ENCODE assay signal across 3 cellular contexts in the genomic region with DNA sequence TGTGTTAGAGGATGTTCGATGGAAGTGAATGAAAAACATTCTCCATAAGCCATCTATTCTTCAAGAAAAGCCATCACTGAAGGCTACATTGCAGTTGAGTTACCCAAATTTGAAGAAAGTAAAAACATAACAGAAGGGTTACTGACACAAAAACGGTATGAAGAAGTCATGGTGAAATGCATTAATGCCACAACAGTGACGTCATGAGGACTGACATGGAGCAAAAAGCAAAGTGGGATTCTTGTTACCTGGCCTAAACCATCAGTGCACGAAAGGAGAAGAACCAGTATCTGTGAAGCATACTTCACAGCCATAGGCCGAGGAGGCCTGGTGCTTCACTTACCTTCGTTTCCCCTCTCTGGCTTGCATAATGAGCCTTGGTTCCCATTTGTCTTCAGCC.
A peak's percentile ranks its signal among the peaks of the same experiment; 100 is the strongest.
TF ChIP-seq lines count a peak whose summit lies in the region.

No MANE protein-coding gene starts in this region.

TF ChIP-seq in GM12891, 5 proteins besides CTCF, POLR2A, EP300 and RAD21:
- TF ChIP-seq TAF1 (IDR thresholded peaks at IDR 0.05; ENCODE audit: low read depth, low read length) (no peak), SPI1 (IDR thresholded peaks at IDR 0.05; ENCODE audit: low read depth, low read length) (no peak), PAX5 (IDR thresholded peaks at IDR 0.05; ENCODE audit: insufficient read depth, low read length, severe bottlenecking) (no peak), POLR2AphosphoS5 (IDR thresholded peaks at IDR 0.05; ENCODE audit: low read depth, low read length) (no peak), POU2F2 (IDR thresholded peaks at IDR 0.05; ENCODE audit: low read depth, low read length) (no peak)

TF ChIP-seq in IMR-90, 13 proteins besides CTCF, POLR2A, EP300 and RAD21:
- TF ChIP-seq NFE2L2 (IDR thresholded peaks at IDR 0.05; ENCODE audit: low read depth, low read length) (no peak), MAZ (IDR thresholded peaks at IDR 0.05; ENCODE audit: borderline replicate concordance, low read depth, low read length) (no peak), CEBPB (IDR thresholded peaks at IDR 0.05; ENCODE audit: low read depth, low read length) (no peak), FOS (IDR thresholded peaks at IDR 0.05; ENCODE audit: low read depth, low read length) (no peak), RCOR1 (IDR thresholded peaks at IDR 0.05; ENCODE audit: insufficient replicate concordance, low read length) (no peak), MXI1 (IDR thresholded peaks at IDR 0.05; ENCODE audit: borderline replicate concordance, low read depth, low read length) (no peak), RFX5 (IDR thresholded peaks at IDR 0.05; ENCODE audit: low read depth, low read length) (no peak)

TF ChIP-seq in K562, 482 proteins besides CTCF, POLR2A, EP300 and RAD21 (continues in another document):
- TF ChIP-seq SRSF7 (optimal IDR thresholded peaks at IDR 0.05; ENCODE audit: low read depth, low read length) (no peak), NFXL1 (CRISPR knock-in tag; IDR thresholded peaks at IDR 0.05) (no peak), ATF7 (IDR thresholded peaks at IDR 0.05) (0 out of 2 replicates have a peak, but pooled peaks have one; percentile 30), TAF9B (IDR thresholded peaks at IDR 0.05; ENCODE audit: partially characterized antibody) (no peak), PYGO2 (tag; IDR thresholded peaks at IDR 0.05) (no peak), HEY1 (CRISPR knock-in tag; IDR thresholded peaks at IDR 0.05; ENCODE audit: borderline replicate concordance) (no peak), KLF16 (IDR thresholded peaks at IDR 0.05) (no peak), ZNF253 (CRISPR knock-in tag; conservative IDR thresholded peaks at IDR 0.05) (no peak), ATF1 (CRISPR knock-in tag; IDR thresholded peaks at IDR 0.05) (no peak), ATF1 (tag; IDR thresholded peaks at IDR 0.05) (peak; percentile 45; the same call in 1 of the 2 replicates), NR4A1 (CRISPR knock-in tag; IDR thresholded peaks at IDR 0.05) (no peak), NR4A1 (tag; IDR thresholded peaks at IDR 0.05) (no peak), ZBTB8A (IDR thresholded peaks at IDR 0.05; ENCODE audit: partially characterized antibody) (no peak), TEAD2 (tag; IDR thresholded peaks at IDR 0.05) (no peak), NCOA2 (IDR thresholded peaks at IDR 0.05; ENCODE audit: partially characterized antibody in 2 of 2) (no peak), ZNF551 (CRISPR knock-in tag; IDR thresholded peaks at IDR 0.05) (no peak)
- TF ChIP-seq, protein P1, sequence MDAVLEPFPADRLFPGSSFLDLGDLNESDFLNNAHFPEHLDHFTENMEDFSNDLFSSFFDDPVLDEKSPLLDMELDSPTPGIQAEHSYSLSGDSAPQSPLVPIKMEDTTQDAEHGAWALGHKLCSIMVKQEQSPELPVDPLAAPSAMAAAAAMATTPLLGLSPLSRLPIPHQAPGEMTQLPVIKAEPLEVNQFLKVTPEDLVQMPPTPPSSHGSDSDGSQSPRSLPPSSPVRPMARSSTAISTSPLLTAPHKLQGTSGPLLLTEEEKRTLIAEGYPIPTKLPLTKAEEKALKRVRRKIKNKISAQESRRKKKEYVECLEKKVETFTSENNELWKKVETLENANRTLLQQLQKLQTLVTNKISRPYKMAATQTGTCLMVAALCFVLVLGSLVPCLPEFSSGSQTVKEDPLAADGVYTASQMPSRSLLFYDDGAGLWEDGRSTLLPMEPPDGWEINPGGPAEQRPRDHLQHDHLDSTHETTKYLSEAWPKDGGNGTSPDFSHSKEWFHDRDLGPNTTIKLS (IDR thresholded peaks at IDR 0.05; ENCODE audit: borderline replicate concordance, low read depth): no peak
- TF ChIP-seq, protein P2, sequence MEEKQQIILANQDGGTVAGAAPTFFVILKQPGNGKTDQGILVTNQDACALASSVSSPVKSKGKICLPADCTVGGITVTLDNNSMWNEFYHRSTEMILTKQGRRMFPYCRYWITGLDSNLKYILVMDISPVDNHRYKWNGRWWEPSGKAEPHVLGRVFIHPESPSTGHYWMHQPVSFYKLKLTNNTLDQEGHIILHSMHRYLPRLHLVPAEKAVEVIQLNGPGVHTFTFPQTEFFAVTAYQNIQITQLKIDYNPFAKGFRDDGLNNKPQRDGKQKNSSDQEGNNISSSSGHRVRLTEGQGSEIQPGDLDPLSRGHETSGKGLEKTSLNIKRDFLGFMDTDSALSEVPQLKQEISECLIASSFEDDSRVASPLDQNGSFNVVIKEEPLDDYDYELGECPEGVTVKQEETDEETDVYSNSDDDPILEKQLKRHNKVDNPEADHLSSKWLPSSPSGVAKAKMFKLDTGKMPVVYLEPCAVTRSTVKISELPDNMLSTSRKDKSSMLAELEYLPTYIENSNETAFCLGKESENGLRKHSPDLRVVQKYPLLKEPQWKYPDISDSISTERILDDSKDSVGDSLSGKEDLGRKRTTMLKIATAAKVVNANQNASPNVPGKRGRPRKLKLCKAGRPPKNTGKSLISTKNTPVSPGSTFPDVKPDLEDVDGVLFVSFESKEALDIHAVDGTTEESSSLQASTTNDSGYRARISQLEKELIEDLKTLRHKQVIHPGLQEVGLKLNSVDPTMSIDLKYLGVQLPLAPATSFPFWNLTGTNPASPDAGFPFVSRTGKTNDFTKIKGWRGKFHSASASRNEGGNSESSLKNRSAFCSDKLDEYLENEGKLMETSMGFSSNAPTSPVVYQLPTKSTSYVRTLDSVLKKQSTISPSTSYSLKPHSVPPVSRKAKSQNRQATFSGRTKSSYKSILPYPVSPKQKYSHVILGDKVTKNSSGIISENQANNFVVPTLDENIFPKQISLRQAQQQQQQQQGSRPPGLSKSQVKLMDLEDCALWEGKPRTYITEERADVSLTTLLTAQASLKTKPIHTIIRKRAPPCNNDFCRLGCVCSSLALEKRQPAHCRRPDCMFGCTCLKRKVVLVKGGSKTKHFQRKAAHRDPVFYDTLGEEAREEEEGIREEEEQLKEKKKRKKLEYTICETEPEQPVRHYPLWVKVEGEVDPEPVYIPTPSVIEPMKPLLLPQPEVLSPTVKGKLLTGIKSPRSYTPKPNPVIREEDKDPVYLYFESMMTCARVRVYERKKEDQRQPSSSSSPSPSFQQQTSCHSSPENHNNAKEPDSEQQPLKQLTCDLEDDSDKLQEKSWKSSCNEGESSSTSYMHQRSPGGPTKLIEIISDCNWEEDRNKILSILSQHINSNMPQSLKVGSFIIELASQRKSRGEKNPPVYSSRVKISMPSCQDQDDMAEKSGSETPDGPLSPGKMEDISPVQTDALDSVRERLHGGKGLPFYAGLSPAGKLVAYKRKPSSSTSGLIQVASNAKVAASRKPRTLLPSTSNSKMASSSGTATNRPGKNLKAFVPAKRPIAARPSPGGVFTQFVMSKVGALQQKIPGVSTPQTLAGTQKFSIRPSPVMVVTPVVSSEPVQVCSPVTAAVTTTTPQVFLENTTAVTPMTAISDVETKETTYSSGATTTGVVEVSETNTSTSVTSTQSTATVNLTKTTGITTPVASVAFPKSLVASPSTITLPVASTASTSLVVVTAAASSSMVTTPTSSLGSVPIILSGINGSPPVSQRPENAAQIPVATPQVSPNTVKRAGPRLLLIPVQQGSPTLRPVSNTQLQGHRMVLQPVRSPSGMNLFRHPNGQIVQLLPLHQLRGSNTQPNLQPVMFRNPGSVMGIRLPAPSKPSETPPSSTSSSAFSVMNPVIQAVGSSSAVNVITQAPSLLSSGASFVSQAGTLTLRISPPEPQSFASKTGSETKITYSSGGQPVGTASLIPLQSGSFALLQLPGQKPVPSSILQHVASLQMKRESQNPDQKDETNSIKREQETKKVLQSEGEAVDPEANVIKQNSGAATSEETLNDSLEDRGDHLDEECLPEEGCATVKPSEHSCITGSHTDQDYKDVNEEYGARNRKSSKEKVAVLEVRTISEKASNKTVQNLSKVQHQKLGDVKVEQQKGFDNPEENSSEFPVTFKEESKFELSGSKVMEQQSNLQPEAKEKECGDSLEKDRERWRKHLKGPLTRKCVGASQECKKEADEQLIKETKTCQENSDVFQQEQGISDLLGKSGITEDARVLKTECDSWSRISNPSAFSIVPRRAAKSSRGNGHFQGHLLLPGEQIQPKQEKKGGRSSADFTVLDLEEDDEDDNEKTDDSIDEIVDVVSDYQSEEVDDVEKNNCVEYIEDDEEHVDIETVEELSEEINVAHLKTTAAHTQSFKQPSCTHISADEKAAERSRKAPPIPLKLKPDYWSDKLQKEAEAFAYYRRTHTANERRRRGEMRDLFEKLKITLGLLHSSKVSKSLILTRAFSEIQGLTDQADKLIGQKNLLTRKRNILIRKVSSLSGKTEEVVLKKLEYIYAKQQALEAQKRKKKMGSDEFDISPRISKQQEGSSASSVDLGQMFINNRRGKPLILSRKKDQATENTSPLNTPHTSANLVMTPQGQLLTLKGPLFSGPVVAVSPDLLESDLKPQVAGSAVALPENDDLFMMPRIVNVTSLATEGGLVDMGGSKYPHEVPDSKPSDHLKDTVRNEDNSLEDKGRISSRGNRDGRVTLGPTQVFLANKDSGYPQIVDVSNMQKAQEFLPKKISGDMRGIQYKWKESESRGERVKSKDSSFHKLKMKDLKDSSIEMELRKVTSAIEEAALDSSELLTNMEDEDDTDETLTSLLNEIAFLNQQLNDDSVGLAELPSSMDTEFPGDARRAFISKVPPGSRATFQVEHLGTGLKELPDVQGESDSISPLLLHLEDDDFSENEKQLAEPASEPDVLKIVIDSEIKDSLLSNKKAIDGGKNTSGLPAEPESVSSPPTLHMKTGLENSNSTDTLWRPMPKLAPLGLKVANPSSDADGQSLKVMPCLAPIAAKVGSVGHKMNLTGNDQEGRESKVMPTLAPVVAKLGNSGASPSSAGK (IDR thresholded peaks at IDR 0.05): no peak
- TF ChIP-seq, protein P3, sequence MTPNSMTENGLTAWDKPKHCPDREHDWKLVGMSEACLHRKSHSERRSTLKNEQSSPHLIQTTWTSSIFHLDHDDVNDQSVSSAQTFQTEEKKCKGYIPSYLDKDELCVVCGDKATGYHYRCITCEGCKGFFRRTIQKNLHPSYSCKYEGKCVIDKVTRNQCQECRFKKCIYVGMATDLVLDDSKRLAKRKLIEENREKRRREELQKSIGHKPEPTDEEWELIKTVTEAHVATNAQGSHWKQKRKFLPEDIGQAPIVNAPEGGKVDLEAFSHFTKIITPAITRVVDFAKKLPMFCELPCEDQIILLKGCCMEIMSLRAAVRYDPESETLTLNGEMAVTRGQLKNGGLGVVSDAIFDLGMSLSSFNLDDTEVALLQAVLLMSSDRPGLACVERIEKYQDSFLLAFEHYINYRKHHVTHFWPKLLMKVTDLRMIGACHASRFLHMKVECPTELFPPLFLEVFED (CRISPR knock-in tag; conservative IDR thresholded peaks at IDR 0.05): no peak
- TF ChIP-seq, protein P4, sequence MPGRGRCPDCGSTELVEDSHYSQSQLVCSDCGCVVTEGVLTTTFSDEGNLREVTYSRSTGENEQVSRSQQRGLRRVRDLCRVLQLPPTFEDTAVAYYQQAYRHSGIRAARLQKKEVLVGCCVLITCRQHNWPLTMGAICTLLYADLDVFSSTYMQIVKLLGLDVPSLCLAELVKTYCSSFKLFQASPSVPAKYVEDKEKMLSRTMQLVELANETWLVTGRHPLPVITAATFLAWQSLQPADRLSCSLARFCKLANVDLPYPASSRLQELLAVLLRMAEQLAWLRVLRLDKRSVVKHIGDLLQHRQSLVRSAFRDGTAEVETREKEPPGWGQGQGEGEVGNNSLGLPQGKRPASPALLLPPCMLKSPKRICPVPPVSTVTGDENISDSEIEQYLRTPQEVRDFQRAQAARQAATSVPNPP (IDR thresholded peaks at IDR 0.05; ENCODE audit: borderline replicate concordance, insufficient read depth, insufficient read length): no peak
- TF ChIP-seq, protein P5, sequence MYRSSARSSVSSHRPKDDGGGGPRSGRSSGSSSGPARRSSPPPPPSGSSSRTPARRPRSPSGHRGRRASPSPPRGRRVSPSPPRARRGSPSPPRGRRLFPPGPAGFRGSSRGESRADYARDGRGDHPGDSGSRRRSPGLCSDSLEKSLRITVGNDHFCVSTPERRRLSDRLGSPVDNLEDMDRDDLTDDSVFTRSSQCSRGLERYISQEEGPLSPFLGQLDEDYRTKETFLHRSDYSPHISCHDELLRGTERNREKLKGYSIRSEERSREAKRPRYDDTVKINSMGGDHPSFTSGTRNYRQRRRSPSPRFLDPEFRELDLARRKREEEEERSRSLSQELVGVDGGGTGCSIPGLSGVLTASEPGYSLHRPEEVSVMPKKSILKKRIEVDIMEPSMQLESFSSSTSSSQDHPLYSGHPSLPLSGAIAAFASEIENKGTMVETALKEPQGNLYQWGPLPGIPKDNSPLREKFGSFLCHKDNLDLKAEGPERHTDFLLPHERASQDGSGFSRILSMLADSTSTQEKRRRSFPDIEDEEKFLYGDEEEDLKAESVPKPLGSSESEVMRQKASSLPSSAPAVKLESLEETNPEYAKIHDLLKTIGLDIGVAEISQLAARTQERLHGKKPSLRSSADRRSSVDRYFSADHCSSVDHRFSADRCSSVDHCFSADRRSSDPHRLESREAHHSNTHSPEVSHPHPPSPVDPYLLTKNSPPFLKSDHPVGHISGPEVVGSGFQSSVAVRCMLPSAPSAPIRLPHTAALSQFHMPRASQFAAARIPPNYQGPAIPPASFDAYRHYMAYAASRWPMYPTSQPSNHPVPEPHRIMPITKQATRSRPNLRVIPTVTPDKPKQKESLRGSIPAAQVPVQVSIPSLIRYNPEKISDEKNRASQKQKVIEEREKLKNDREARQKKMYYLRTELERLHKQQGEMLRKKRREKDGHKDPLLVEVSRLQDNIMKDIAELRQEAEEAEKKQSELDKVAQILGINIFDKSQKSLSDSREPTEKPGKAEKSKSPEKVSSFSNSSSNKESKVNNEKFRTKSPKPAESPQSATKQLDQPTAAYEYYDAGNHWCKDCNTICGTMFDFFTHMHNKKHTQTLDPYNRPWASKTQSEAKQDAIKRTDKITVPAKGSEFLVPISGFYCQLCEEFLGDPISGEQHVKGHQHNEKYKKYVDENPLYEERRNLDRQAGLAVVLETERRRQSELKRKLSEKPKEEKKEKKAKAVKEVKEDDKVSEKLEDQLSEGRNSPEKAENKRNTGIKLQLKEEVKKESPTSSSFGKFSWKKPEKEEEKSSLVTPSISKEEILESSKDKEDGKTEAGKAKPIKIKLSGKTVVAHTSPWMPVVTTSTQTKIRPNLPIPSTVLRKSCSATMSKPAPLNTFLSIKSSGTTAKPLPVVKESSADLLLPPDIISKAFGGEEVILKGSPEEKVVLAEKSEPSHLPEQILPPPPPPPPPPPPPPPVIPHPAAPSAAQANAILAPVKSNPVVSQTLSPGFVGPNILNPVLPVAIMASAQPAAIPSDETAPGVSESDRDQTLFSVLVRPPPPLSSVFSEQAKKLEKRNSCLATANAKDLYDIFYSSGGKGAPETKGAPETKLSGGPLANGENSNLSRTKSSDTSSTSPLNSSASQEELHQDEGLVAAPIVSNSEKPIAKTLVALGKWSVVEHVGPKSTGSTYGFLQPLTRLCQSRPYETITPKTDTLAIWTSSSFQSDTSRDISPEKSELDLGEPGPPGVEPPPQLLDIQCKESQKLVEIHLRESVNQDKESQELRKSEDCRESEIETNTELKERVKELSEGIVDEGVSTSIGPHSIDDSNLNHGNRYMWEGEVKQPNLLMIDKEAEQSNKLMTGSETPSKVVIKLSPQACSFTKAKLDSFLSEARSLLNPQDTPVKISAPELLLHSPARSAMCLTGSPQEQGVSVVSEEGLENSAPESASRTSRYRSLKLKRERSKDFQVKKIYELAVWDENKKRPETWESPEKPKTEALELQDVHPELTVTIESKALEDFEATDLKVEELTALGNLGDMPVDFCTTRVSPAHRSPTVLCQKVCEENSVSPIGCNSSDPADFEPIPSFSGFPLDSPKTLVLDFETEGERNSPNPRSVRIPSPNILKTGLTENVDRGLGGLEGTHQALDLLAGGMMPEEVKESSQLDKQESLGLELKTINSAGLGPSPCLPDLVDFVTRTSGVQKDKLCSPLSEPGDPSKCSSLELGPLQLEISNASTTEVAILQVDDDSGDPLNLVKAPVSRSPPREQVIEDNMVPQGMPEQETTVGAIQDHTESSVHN (IDR thresholded peaks at IDR 0.05; ENCODE audit: borderline replicate concordance in 1 of 2, low read depth in 1 of 2): no peak
- TF ChIP-seq, protein P6, sequence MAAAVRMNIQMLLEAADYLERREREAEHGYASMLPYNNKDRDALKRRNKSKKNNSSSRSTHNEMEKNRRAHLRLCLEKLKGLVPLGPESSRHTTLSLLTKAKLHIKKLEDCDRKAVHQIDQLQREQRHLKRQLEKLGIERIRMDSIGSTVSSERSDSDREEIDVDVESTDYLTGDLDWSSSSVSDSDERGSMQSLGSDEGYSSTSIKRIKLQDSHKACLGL (CRISPR knock-in tag; IDR thresholded peaks at IDR 0.05; ENCODE audit: borderline replicate concordance, poor library complexity, severe bottlenecking): no peak
